Comparison of ENCODE assay signal across 8 cellular contexts in the genomic region with DNA sequence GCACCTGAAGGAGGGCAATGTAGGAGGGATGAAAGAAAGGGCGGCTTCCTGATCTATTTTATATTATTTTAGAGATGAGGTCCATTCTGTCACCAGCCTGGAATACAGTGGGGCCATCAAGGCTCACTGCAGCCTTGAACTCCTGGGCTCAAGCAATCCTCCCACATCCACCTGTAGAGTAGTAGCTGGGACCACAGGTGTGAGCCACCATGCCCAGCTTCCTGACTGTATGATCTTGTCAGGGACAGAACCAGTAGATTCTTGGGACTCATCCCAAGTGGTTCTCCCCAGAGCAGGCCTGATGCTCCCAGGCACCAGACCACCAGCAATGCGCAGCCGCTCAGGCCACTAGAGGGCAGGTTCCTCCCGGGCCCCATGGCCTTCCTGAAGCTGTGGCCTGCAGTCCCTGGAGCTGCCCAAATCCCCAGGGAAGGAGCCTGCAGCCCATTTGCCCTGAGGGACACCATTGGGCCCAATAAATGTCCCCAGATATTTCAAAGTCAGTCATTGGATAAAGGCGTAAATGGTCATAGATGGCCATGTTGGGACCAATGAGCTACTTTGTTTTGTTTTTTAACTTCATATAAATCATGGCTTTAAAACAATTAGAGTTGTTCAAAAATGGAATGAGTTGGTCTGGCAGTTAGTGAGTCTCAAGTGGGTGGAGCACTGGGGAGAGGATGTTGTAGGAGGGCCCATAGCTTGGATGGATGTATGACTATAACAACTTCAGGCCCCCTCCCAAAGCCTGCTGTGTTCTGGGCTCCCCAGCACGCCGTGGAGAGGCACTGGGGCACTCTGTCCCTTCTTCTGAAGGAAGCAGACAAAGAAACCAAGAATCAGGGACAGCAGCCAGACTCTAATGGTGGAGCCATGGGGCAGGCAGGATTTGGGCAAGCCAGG. TPM values are rescaled to one million over a fixed set of nuclear protein-coding genes. Genes with fewer than 3 reads are reported as not detected.
A peak's percentile ranks its signal among the peaks of the same experiment; 100 is the strongest.
DNase-seq lines count a peak whose midpoint lies in the region; ATAC-seq and TF ChIP-seq lines count a peak whose summit lies in the region.

No MANE protein-coding gene starts in this region.

- H3K4me3 ChIP-seq in LNCaP clone FGC (ENCODE audit: low read depth, low read length) (no peak overlapping the region), dorsolateral prefrontal cortex (no peak overlapping the region), lung (no peak overlapping the region), coronary artery (no peak overlapping the region)

- DNase-seq in GDM1 (lab: John Stamatoyannopoulos, UW) = peak; percentile 30
- DNase-seq in LNCaP clone FGC (ENCODE audit: low read depth) = no peak
- DNase-seq in SW480 (ENCODE audit: low spot score) = peak; percentile 45
- DNase-seq in dorsolateral prefrontal cortex = peak in 9 of 10 donors; percentile 35 to 84 (median 75)
- DNase-seq in lung (ENCODE audit: low spot score) = peak; percentile 56
- no peak for DNase-seq in type B pancreatic cell (ENCODE audit: extremely low spot score, unreplicated experiment)
- no peak for DNase-seq in coronary artery (ENCODE audit: low spot score)

- WGBS in lung, 2 donors = 62 to 65% methylated on average over 7 of the region's 7 CpGs

- H3K9me3 Mint-ChIP-seq in type B pancreatic cell = no peaks in the 10 kb centered on the region

- no peaks in the 10 kb centered on the region for H3K27me3 Mint-ChIP-seq in type B pancreatic cell

- no peaks in the 10 kb centered on the region for H3K9me3 ChIP-seq in lung (ENCODE audit: control insufficient read depth in 2 of 2, insufficient read depth in 1 of 2, low read length in 1 of 2)

- H3K4me1 ChIP-seq in lung (ENCODE audit: control insufficient read depth in 2 of 2, insufficient read depth in 2 of 2, low read length in 2 of 2) = no peaks in the 10 kb centered on the region

- H3K27me3 ChIP-seq in dorsolateral prefrontal cortex (no peaks in the 10 kb centered on the region), lung (ENCODE audit: control insufficient read depth, insufficient read depth) (no peaks in the 10 kb centered on the region)

- H3K4me1 Mint-ChIP-seq in type B pancreatic cell (ENCODE audit: unreplicated experiment) = peaks cover 30% of the 10 kb centered on the region

- H3K27ac Mint-ChIP-seq in type B pancreatic cell = peak overlapping the region; percentile 30

- peak; percentile 67 for TF ChIP-seq CTCF in LNCaP clone FGC (IDR thresholded peaks at IDR 0.05; ENCODE audit: control insufficient read depth, extremely low read depth, insufficient read depth)
- peak; percentile 46 to 91 (median 79) for TF ChIP-seq CTCF in dorsolateral prefrontal cortex (IDR thresholded peaks at IDR 0.05 in 54 of 56, conservative IDR thresholded peaks at IDR 0.05 in 2 of 56; ENCODE audit: low read depth in 1 of 56, partially characterized antibody in 56 of 56)
- TF ChIP-seq CTCF in lung (IDR thresholded peaks at IDR 0.05; ENCODE audit: control extremely low read depth, extremely low read depth) = peak; percentile 52
- TF ChIP-seq CTCF in type B pancreatic cell (conservative IDR thresholded peaks at IDR 0.05) = peak; percentile 83
- TF ChIP-seq CTCF in coronary artery (IDR thresholded peaks at IDR 0.05) = no peak

- intact Hi-C loops in dorsolateral prefrontal cortex (cut with DNase I) = loop anchor here (2.0 to 5.0 kb wide), 2 partner anchors 102 to 104 kb away; no protein-coding TSS in a partner anchor

- ATAC-seq in lung (ENCODE audit: insufficient read depth, low FRiP score) (no peak), HG02870 (IDR thresholded peaks at IDR 0.05; ENCODE audit: unreplicated experiment) (no peak)

- H3K4me3 Mint-ChIP-seq in type B pancreatic cell = no peak overlapping the region

- H3K27ac ChIP-seq in dorsolateral prefrontal cortex = peak overlapping the region in 35 of 59 donors; percentile 3 to 75 (median 41)
- H3K27ac ChIP-seq in lung (ENCODE audit: low read depth in 1 of 2, low read length in 1 of 2) = no peak overlapping the region
- H3K27ac ChIP-seq in coronary artery = no peak overlapping the region

- peaks cover 0 to 3% of the 10 kb centered on the region in 2 donors for H3K36me3 ChIP-seq in lung (ENCODE audit: control insufficient read depth in 2 of 2, insufficient read depth in 2 of 2, low read length in 2 of 2)

- H3K36me3 Mint-ChIP-seq in type B pancreatic cell = peaks cover 16% of the 10 kb centered on the region

RNA-seq across cellular contexts. Expression of a gene that starts 44.7 kb away (rescaled TPM):
- total RNA-seq in dorsolateral prefrontal cortex (1 to 10 TPM in 99 of 120 experiments, under 1 TPM in 14, not detected in 7; 0.56 to 7.7 (median 1.9) TPM), lung (1 to 10 TPM; 4.1 to 8.5 TPM), type B pancreatic cell (ENCODE audit: low replicate concordance) (7.0 and 9.7 TPM in 2 replicates)
- polyA plus RNA-seq in lung = 10 to 100 TPM in 1 of 2 donors, 1 to 10 TPM in 1; 7.0 to 23.8 TPM

Comparison
In these comparisons a context has a peak if more than half of its experiments do, and no peak if none do; other contexts are left out.
1. DNase-seq: peak in GDM1 (single experiment), SW480 (single experiment), dorsolateral prefrontal cortex (9 of 10) and lung (single experiment); none in LNCaP clone FGC (single experiment), type B pancreatic cell (single experiment) and coronary artery (single experiment).
2. H3K27ac ChIP-seq: peak in dorsolateral prefrontal cortex (35 of 59); none in lung (0 of 2) and coronary artery (0 of 2).